ENCODE assay signal across 8 cellular contexts in the genomic region with DNA sequence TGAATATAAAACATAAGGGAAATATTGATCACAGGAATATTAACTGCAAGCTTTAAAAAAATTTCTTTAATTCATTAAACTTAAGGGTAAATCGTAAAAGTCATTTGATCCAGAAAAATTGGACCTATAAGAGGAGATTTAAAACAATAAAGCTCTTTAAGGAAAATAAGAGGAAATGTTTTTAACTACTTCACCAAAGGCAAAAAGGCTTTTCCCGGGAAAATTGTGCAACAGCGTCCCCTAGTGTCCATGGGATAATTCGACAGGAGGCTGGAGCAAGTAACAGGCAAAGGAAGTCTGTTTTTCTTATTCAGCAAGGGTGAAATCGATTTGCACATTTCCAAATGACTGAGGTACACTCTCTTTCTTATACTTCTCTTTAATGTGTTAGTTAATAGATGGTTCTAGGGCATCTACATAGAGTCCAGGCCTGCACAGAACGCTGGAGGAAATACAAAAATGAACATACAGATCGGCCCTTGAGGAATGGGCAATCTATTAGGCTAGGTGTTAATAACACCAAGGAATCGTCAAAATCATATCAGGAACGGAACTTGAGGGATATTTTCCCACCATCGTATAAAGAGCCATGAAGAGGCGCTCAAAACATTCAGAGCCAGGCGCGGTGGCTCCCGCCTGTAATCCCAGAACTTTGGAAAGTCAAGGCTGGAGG.
DNase-seq lines count a peak whose midpoint lies in the region; ATAC-seq, FAIRE-seq and TF ChIP-seq lines count a peak whose summit lies in the region.

No MANE protein-coding gene starts in this region.

- intact Hi-C loops in transverse colon (cut with DNase I; ENCODE audit: low total_unique reads): no loop called here

- H3K4me1 ChIP-seq in astrocyte (ENCODE audit: insufficient read depth, low read length): no peaks in the 10 kb centered on the region
- no peaks in the 10 kb centered on the region for H3K4me1 ChIP-seq in keratinocyte (ENCODE audit: control insufficient read depth, extremely low read depth, insufficient read depth, low read length)
- H3K4me1 ChIP-seq in transverse colon: no peaks in the 10 kb centered on the region

- WGBS in transverse colon (ENCODE audit: low coverage in 1 of 2), 2 donors: 46 to 49% methylated on average over 14 of the region's 14 CpGs

- no peaks in the 10 kb centered on the region for H3K79me2 ChIP-seq in astrocyte (ENCODE audit: insufficient read depth, low read length)
- no peaks in the 10 kb centered on the region for H3K79me2 ChIP-seq in keratinocyte (ENCODE audit: control insufficient read depth, insufficient read depth, low read length)

- H3K27ac ChIP-seq in astrocyte (ENCODE audit: low read depth, low read length) (no peak overlapping the region), keratinocyte (ENCODE audit: control insufficient read depth, insufficient read depth, low read length) (no peak overlapping the region), transverse colon (no peak overlapping the region)

- no peaks in the 10 kb centered on the region for H3K4me1 Mint-ChIP-seq in astrocyte (ENCODE audit: low read depth, unreplicated experiment)

- no peak overlapping the region for H3K4me3 Mint-ChIP-seq in astrocyte (ENCODE audit: unreplicated experiment)

- dilution Hi-C loops in keratinocyte (cut with MboI; ENCODE audit: extremely low pct_ligation_motif_present, low sequenced_read_pairs): no loop called here

- no peaks in the 10 kb centered on the region for H3K27me3 ChIP-seq in astrocyte (ENCODE audit: insufficient read depth, low read length)
- H3K27me3 ChIP-seq in keratinocyte (ENCODE audit: control insufficient read depth, extremely low read depth, insufficient read depth, low read length): no peaks in the 10 kb centered on the region
- H3K27me3 ChIP-seq in transverse colon: no peaks in the 10 kb centered on the region

- H3K9me3 Mint-ChIP-seq in astrocyte (ENCODE audit: unreplicated experiment): peaks cover 7% of the 10 kb centered on the region

- DNase-seq in stimulated activated CD4-positive, alpha-beta T cell treated with anti-CD3 and anti-CD28 coated beads, Interleukin-12 subunit alpha, Interleukin-12 subunit beta, amount 100 ng/mL, for 48 hours (ENCODE audit: low read depth in 2 of 3, low spot score in 1 of 3): peak; percentile 7 to 18 (median 8)
- no peak for DNase-seq in stimulated activated CD4-positive, alpha-beta T cell treated with anti-CD3 and anti-CD28 coated beads, Interleukin-4, amount 100 ng/mL, for 4 hours
- peak; percentile 36 for DNase-seq in NCI-H2171 treated with DMSO at 0.1 percent for 48 hours (lab: John Stamatoyannopoulos, UW)
- DNase-seq in astrocyte (ENCODE audit: low read depth): no peak
- DNase-seq in keratinocyte (ENCODE audit: low read depth, low spot score): peak; percentile 42
- peak; percentile 67 for DNase-seq in transverse colon
- no peak for DNase-seq in NCI-H2029 (lab: John Stamatoyannopoulos, UW)

- H3K4me3 ChIP-seq in astrocyte (ENCODE audit: insufficient read depth, low read depth, low read length) (no peak overlapping the region), keratinocyte (ENCODE audit: control insufficient read depth in 2 of 3, extremely low read depth in 1 of 3, insufficient read depth in 2 of 3, low read depth in 1 of 3, low read length in 3 of 3) (no peak overlapping the region), transverse colon (no peak overlapping the region)

- no peaks in the 10 kb centered on the region for H4K20me1 ChIP-seq in astrocyte (ENCODE audit: insufficient read depth, low read length)
- no peaks in the 10 kb centered on the region for H4K20me1 ChIP-seq in keratinocyte (ENCODE audit: control insufficient read depth, extremely low read depth, insufficient read depth, low read length)

- FAIRE-seq in astrocyte (lab: Jason Lieb, UNC) (no peak), keratinocyte (lab: Jason Lieb, UNC) (peak; percentile 66)

- peaks cover 23% of the 10 kb centered on the region for H3K27me3 Mint-ChIP-seq in astrocyte (ENCODE audit: low read depth, unreplicated experiment)

- H2AFZ ChIP-seq in astrocyte (ENCODE audit: low read depth, low read length): no peak overlapping the region
- peak overlapping the region; percentile 38 for H2AFZ ChIP-seq in keratinocyte (ENCODE audit: control insufficient read depth, low read length)

- H3K9ac ChIP-seq in astrocyte (ENCODE audit: low read length) (no peak overlapping the region), keratinocyte (ENCODE audit: control insufficient read depth, extremely low read depth, insufficient read depth, low read length) (no peak overlapping the region)

- no peaks in the 10 kb centered on the region for H3K36me3 Mint-ChIP-seq in astrocyte (ENCODE audit: low read depth, unreplicated experiment)

- no peaks in the 10 kb centered on the region for H3K36me3 ChIP-seq in astrocyte (ENCODE audit: insufficient read depth, low read length)
- H3K36me3 ChIP-seq in keratinocyte (ENCODE audit: control insufficient read depth in 2 of 2, extremely low read depth in 1 of 2, insufficient read depth in 2 of 2, low read length in 2 of 2): no peaks in the 10 kb centered on the region
- no peaks in the 10 kb centered on the region for H3K36me3 ChIP-seq in transverse colon

- TF ChIP-seq CTCF in astrocyte (IDR thresholded peaks at IDR 0.05; ENCODE audit: insufficient read depth, low read depth, low read length): peak; percentile 90
- peak; percentile 85 to 98 (median 91) for TF ChIP-seq CTCF in keratinocyte (optimal IDR thresholded peaks at IDR 0.05 in 1 of 3, IDR thresholded peaks at IDR 0.05 in 1 of 3, conservative IDR thresholded peaks at IDR 0.05 in 1 of 3; ENCODE audit: extremely low read depth in 1 of 3, insufficient read depth in 2 of 3, low read length in 3 of 3)
- peak; percentile 74 to 85 (median 84) for TF ChIP-seq CTCF in transverse colon (IDR thresholded peaks at IDR 0.05)

- in situ Hi-C loops in transverse colon (cut with MboI; ENCODE audit: low pct_ligation_motif_present in 1 of 4, low pct_unique_long_range_greater_than_20kb in 1 of 4, low sequenced_read_pairs in 3 of 4): loop anchor here in 1 of 4 donors (10.0 kb wide), 1 partner anchor 1061 kb away; no protein-coding TSS in a partner anchor

- H3K9me1 ChIP-seq in keratinocyte (ENCODE audit: control insufficient read depth, extremely low read depth, insufficient read depth, low read length): no peaks in the 10 kb centered on the region

- ATAC-seq in HG03354 (IDR thresholded peaks at IDR 0.05; ENCODE audit: poor library complexity, severe bottlenecking, unreplicated experiment): no peak

- TF ChIP-seq EP300 in transverse colon (IDR thresholded peaks at IDR 0.05; ENCODE audit: low read depth): no peak

- H3K4me2 ChIP-seq in astrocyte (ENCODE audit: low read length) (no peak overlapping the region), keratinocyte (ENCODE audit: control insufficient read depth, extremely low read depth, insufficient read depth, low read depth, low read length) (no peak overlapping the region)

- H3K9me3 ChIP-seq in astrocyte (ENCODE audit: insufficient read depth, low read depth, low read length): no peaks in the 10 kb centered on the region
- H3K9me3 ChIP-seq in keratinocyte (ENCODE audit: control insufficient read depth, low read depth, low read length): no peaks in the 10 kb centered on the region
- no peaks in the 10 kb centered on the region for H3K9me3 ChIP-seq in transverse colon

- TF ChIP-seq POLR2A in transverse colon (IDR thresholded peaks at IDR 0.05): no peak

- no peak overlapping the region for H3K27ac Mint-ChIP-seq in astrocyte (ENCODE audit: unreplicated experiment)

Comparison
In these comparisons a context has a peak if more than half of its experiments do, and no peak if none do; other contexts are left out.
1. DNase-seq: peak in stimulated activated CD4-positive, alpha-beta T cell treated with anti-CD3 and anti-CD28 coated beads, Interleukin-12 subunit alpha, Interleukin-12 subunit beta, amount 100 ng/mL, for 48 hours (3 of 3), NCI-H2171 treated with DMSO at 0.1 percent for 48 hours (single experiment), keratinocyte (single experiment) and transverse colon (single experiment); none in stimulated activated CD4-positive, alpha-beta T cell treated with anti-CD3 and anti-CD28 coated beads, Interleukin-4, amount 100 ng/mL, for 4 hours (0 of 2), astrocyte (single experiment) and NCI-H2029 (single experiment).
2. Peak in every context shown above with its lines, with median percentiles within 50 percentile points of each other: CTCF ChIP-seq.